25 cellular contexts compared by ENCODE assay signal in the genomic region with DNA sequence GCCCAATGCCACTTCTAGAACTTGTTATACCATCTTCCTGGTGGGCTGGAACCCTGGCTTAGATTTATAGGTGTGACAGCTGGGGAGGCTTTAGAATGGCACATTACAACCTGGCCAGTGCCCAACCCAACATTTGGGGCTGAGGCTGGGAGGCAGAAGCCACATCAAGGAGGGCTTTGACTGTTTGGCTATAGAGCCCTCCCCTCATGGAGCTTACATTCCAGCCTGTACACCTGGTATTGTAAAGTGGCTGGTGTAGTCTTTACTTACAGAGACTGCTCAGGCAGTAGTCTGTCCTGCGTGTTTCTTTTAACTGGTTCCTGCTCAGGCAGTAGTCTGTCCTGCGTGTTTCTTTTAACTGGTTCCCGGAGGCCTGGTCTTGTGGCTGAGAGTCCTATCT. TPM values are rescaled to one million over a fixed set of nuclear protein-coding genes. Genes with fewer than 3 reads are reported as not detected.
DNase-seq lines count a peak whose midpoint lies in the region; FAIRE-seq and TF ChIP-seq lines count a peak whose summit lies in the region.
"Had no signal": no experiment of that assay in that cellular context is flagged by ENCODE, and none has a peak within 500 bp of the region (broad histone marks: within the 10 kb centered on the region; RNA-seq: fewer than 3 reads in every experiment).

No MANE protein-coding gene starts in this region.

- DNase-seq in RWPE1 (ENCODE audit: low spot score) (no peak), keratinocyte (ENCODE audit: low read depth, low spot score) (no peak), posterior vena cava (ENCODE audit: low spot score) (peak; percentile 23), OCI-M1 (lab: John Stamatoyannopoulos, UW) (no peak), DMS53 (lab: John Stamatoyannopoulos, UW) (no peak)
- DNase-seq in activated CD4-positive, alpha-beta T cell treated with anti-CD3 and anti-CD28 coated beads, Interleukin-2, amount 50 U/mL, for 1 hour = no peak
- DNase-seq: C1 segment of cervical spinal cord; CD4-positive, alpha-beta memory T cell; COR-L47; DMS153; GOT3; HCEC 1CT; NCI-H1417; NCI-H1694; NCI-H2029 treated with DMSO at 0.1 percent for 48 hours; NCI-H446 treated with DMSO at 0.1 percent for 48 hours; NCI-H526; NCI-H82; NK-92 treated with Interleukin-12 subunit alpha and Interleukin-12 subunit beta, amount 100 ng/mL, for 24 hours; Peyer's patch; SK-N-SH; SW 1271 had no signal

- POLR2A ChIA-PET in RWPE1 (lab: Yijun Ruan, JAX; ENCODE audit: low non-redundant PET) = no interaction called here

- H3K9me1 ChIP-seq in keratinocyte (ENCODE audit: control insufficient read depth, extremely low read depth, insufficient read depth, low read length) = no peaks in the 10 kb centered on the region

- peaks cover 12% of the 10 kb centered on the region for H3K4me1 ChIP-seq in HUES6 (ENCODE audit: control insufficient read depth, insufficient read depth, low read length)
- peaks cover 33% of the 10 kb centered on the region for H3K4me1 ChIP-seq in keratinocyte (ENCODE audit: control insufficient read depth, extremely low read depth, insufficient read depth, low read length)

- dilution Hi-C loops in keratinocyte (cut with MboI; ENCODE audit: extremely low pct_ligation_motif_present, low sequenced_read_pairs) = no loop called here

- H4K20me1 ChIP-seq in keratinocyte (ENCODE audit: control insufficient read depth, extremely low read depth, insufficient read depth, low read length) = no peaks in the 10 kb centered on the region

- H3K27ac ChIP-seq in HUES6 (ENCODE audit: low read depth, low read length) = 0 out of 2 replicates have a peak overlapping the region, but pooled peaks have one; percentile 34
- H3K27ac ChIP-seq in RWPE1 = peak overlapping the region; percentile 48
- no peak overlapping the region for H3K27ac ChIP-seq in keratinocyte (ENCODE audit: control insufficient read depth, insufficient read depth, low read length)
- H3K27ac ChIP-seq: HL-60, Peyer's patch had no signal

- H3K27me3 ChIP-seq in HUES6 (ENCODE audit: control insufficient read depth, insufficient read depth, low read length) (no peaks in the 10 kb centered on the region), keratinocyte (ENCODE audit: control insufficient read depth, extremely low read depth, insufficient read depth, low read length) (no peaks in the 10 kb centered on the region)
- H3K27me3 ChIP-seq: Peyer's patch had no signal

- no peak overlapping the region for H3K4me3 ChIP-seq in HUES6 (ENCODE audit: low read depth, low read length)
- no peak overlapping the region for H3K4me3 ChIP-seq in keratinocyte (ENCODE audit: control insufficient read depth in 2 of 3, extremely low read depth in 1 of 3, insufficient read depth in 2 of 3, low read depth in 1 of 3, low read length in 3 of 3)
- H3K4me3 ChIP-seq: Peyer's patch had no signal

- no peaks in the 10 kb centered on the region for H3K79me2 ChIP-seq in keratinocyte (ENCODE audit: control insufficient read depth, insufficient read depth, low read length)

- H3K9me3 ChIP-seq in HUES6 (ENCODE audit: control insufficient read depth, insufficient read depth, low read depth, low read length) (no peaks in the 10 kb centered on the region), keratinocyte (ENCODE audit: control insufficient read depth, low read depth, low read length) (no peaks in the 10 kb centered on the region)
- H3K9me3 ChIP-seq: Peyer's patch, SK-N-SH had no signal

- intact Hi-C loops in posterior vena cava (cut with DNase I) = no loop called here

- H3K4me2 ChIP-seq in keratinocyte (ENCODE audit: control insufficient read depth, extremely low read depth, insufficient read depth, low read depth, low read length) = no peak overlapping the region
- H3K4me2 ChIP-seq: SK-N-SH had no signal

- H2AFZ ChIP-seq in keratinocyte (ENCODE audit: control insufficient read depth, low read length) = no peak overlapping the region

- TF ChIP-seq CTCF in RWPE1 (conservative IDR thresholded peaks at IDR 0.05; ENCODE audit: low read depth) (no peak), keratinocyte (optimal IDR thresholded peaks at IDR 0.05 in 1 of 3, IDR thresholded peaks at IDR 0.05 in 1 of 3, conservative IDR thresholded peaks at IDR 0.05 in 1 of 3; ENCODE audit: extremely low read depth in 1 of 3, insufficient read depth in 2 of 3, low read length in 3 of 3) (no peak)

- FAIRE-seq in keratinocyte (lab: Jason Lieb, UNC) = peak; percentile 20
- FAIRE-seq: GM18507 had no signal

- CTCF ChIA-PET in RWPE1 (lab: Yijun Ruan, JAX) = interaction anchor here (0.6 kb wide), 1 partner anchor 207 kb away, joined by 3 read pairs; no protein-coding TSS in a partner anchor

- H3K36me3 ChIP-seq in HUES6 (ENCODE audit: control insufficient read depth, insufficient read depth, low read length) (peaks cover 23% of the 10 kb centered on the region), keratinocyte (ENCODE audit: control insufficient read depth in 2 of 2, extremely low read depth in 1 of 2, insufficient read depth in 2 of 2, low read length in 2 of 2) (peaks cover 0 to 10% of the 10 kb centered on the region in 2 experiments)
- H3K36me3 ChIP-seq: Peyer's patch had no signal

- H3K9ac ChIP-seq in HUES6 (ENCODE audit: low read length) (no peak overlapping the region), keratinocyte (ENCODE audit: control insufficient read depth, extremely low read depth, insufficient read depth, low read length) (no peak overlapping the region)
- H3K9ac ChIP-seq: SK-N-SH had no signal

RNA-seq across cellular contexts. Expression of a gene that starts 10.0 kb away (rescaled TPM):
- 580 to 1,115 TPM (median 689 TPM) in 3 replicates for polyA plus RNA-seq in keratinocyte
- polyA plus RNA-seq in keratinocyte (2011; ENCODE audit: low read depth) = 202 TPM
- polyA plus RNA-seq in keratinocyte (2011; cell fraction: cytosol; rRNA removed) = 275 and 321 TPM in 2 replicates
- polyA plus RNA-seq in keratinocyte (2011; cell fraction: nucleus; rRNA removed) = 1,814 and 2,318 TPM in 2 replicates
- 844 and 1,046 TPM in 2 replicates for polyA plus RNA-seq in keratinocyte (2012; ENCODE audit: low replicate concordance)
- 817 to 1,377 TPM (median 1,072 TPM) in 3 replicates for polyA minus RNA-seq in keratinocyte
- 724 TPM for polyA minus RNA-seq in keratinocyte (2011; cell fraction: cytosol; rRNA and poly(A)+ RNA removed)
- polyA minus RNA-seq in keratinocyte (2011; cell fraction: nucleus; rRNA and poly(A)+ RNA removed) = 1,644 and 2,001 TPM in 2 replicates
- 10 to 100 TPM; 13.0 to 17.7 TPM for total RNA-seq in posterior vena cava
